In genomic region chr15:100880139-100880896, GRCh38 we compare ENCODE assay signal across 9 cellular contexts. TPM values are rescaled to one million over a fixed set of nuclear protein-coding genes. Genes with fewer than 3 reads are reported as not detected.
DNase-seq lines count a peak whose midpoint lies in the region; ATAC-seq and TF ChIP-seq lines count a peak whose summit lies in the region.
"Had no signal": no experiment of that assay in that cellular context is flagged by ENCODE, and none has a peak within 500 bp of the region (broad histone marks: within the 10 kb centered on the region; RNA-seq: fewer than 3 reads in every experiment).

No MANE protein-coding gene starts in this region.

- H3K27me3 Mint-ChIP-seq in activated CD8-positive, alpha-beta T cell treated with anti-CD3 and anti-CD28 coated beads, Interleukin-2, amount 10 ng/mL, durations not matched to agents 7 days and 5 days (ENCODE audit: low read depth): peaks cover 71% of the 10 kb centered on the region

- H3K9me3 Mint-ChIP-seq in activated CD8-positive, alpha-beta T cell treated with anti-CD3 and anti-CD28 coated beads, Interleukin-2, amount 10 ng/mL, durations not matched to agents 7 days and 5 days (ENCODE audit: insufficient read depth): no peaks in the 10 kb centered on the region

- H3K36me3 ChIP-seq in left ventricle myocardium inferior: no peaks in the 10 kb centered on the region
- no peaks in the 10 kb centered on the region for H3K36me3 ChIP-seq in sigmoid colon

- H3K9me3 ChIP-seq in left ventricle myocardium inferior (replicated peaks) (no peaks in the 10 kb centered on the region), sigmoid colon (no peaks in the 10 kb centered on the region)

- peak overlapping the region; percentile 66 for H3K4me3 ChIP-seq in left ventricle myocardium inferior
- H3K4me3 ChIP-seq in sigmoid colon: peak overlapping the region; percentile 37 to 64 (median 56)

- intact Hi-C loops in left ventricle myocardium inferior (cut with micrococcal nuclease): no loop called here
- intact Hi-C loops in sigmoid colon (cut with DNase I): no loop called here

- DNase-seq in GM20000 (ENCODE audit: low spot score): peak; percentile 43
- DNase-seq in activated CD8-positive, alpha-beta T cell treated with anti-CD3 and anti-CD28 coated beads, Interleukin-2, amount 10 ng/mL, durations not matched to agents 7 days and 5 days: no peak
- no peak for DNase-seq in left ventricle myocardium inferior
- no peak for DNase-seq in sigmoid colon
- no peak for DNase-seq in hypothalamus (lab: John Stamatoyannopoulos, UW)
- DNase-seq in HK-2 (ENCODE audit: unreplicated experiment): no peak
- no peak for DNase-seq in midbrain (lab: John Stamatoyannopoulos, UW)
- DNase-seq in activated gamma-delta T cell treated with Interleukin-2 at 50 U/mL for 16 hours: no peak

- no peaks in the 10 kb centered on the region for H3K36me3 Mint-ChIP-seq in activated CD8-positive, alpha-beta T cell treated with anti-CD3 and anti-CD28 coated beads, Interleukin-2, amount 10 ng/mL, durations not matched to agents 7 days and 5 days (ENCODE audit: low read depth)

- no peak for ATAC-seq in activated CD8-positive, alpha-beta T cell treated with anti-CD3 and anti-CD28 coated beads, Interleukin-2, amount 10 ng/mL, durations not matched to agents 7 days and 5 days

- peaks cover 98% of the 10 kb centered on the region for H3K27me3 ChIP-seq in left ventricle myocardium inferior (ENCODE audit: low read depth)
- peaks cover 6 to 22% (median 15%) of the 10 kb centered on the region in 3 donors for H3K27me3 ChIP-seq in sigmoid colon

- H3K27ac ChIP-seq in left ventricle myocardium inferior (replicated peaks): no peak overlapping the region
- peak overlapping the region; percentile 49 to 71 (median 62) for H3K27ac ChIP-seq in sigmoid colon
- H3K27ac ChIP-seq: KMS-11 had no signal

- no peak for TF ChIP-seq EP300 in sigmoid colon (IDR thresholded peaks at IDR 0.05)

- TF ChIP-seq CTCF in GM20000 (IDR thresholded peaks at IDR 0.05; ENCODE audit: extremely low read depth, missing control alignments) (no peak), left ventricle myocardium inferior (IDR thresholded peaks at IDR 0.05; ENCODE audit: borderline replicate concordance) (no peak), sigmoid colon (IDR thresholded peaks at IDR 0.05) (no peak)

- H3K4me1 ChIP-seq in left ventricle myocardium inferior (peaks cover 9% of the 10 kb centered on the region), sigmoid colon (peaks cover 0 to 19% (median 14%) of the 10 kb centered on the region in 4 donors)

- POLR2A ChIA-PET in activated CD8-positive, alpha-beta T cell treated with anti-CD3 and anti-CD28 coated beads, Interleukin-2, amount 10 ng/mL, durations not matched to agents 7 days and 5 days (lab: Charles Lee): no interaction called here

- no peak for TF ChIP-seq POLR2A in sigmoid colon (IDR thresholded peaks at IDR 0.05)

- 6 to 7% methylated on average over 80 of the region's 80 CpGs for WGBS in sigmoid colon, 2 donors

- CTCF ChIA-PET in activated CD8-positive, alpha-beta T cell treated with anti-CD3 and anti-CD28 coated beads, Interleukin-2, amount 10 ng/mL, durations not matched to agents 7 days and 5 days (lab: Charles Lee): no interaction called here

- H3K4me3 Mint-ChIP-seq in activated CD8-positive, alpha-beta T cell treated with anti-CD3 and anti-CD28 coated beads, Interleukin-2, amount 10 ng/mL, durations not matched to agents 7 days and 5 days: peak overlapping the region; percentile 4

- peaks cover 10% of the 10 kb centered on the region for H3K4me1 Mint-ChIP-seq in activated CD8-positive, alpha-beta T cell treated with anti-CD3 and anti-CD28 coated beads, Interleukin-2, amount 10 ng/mL, durations not matched to agents 7 days and 5 days (ENCODE audit: low read depth)

- no peak overlapping the region for H3K27ac Mint-ChIP-seq in activated CD8-positive, alpha-beta T cell treated with anti-CD3 and anti-CD28 coated beads, Interleukin-2, amount 10 ng/mL, durations not matched to agents 7 days and 5 days

RNA-seq across cellular contexts. Expression of gene ALDH1A3, which starts 0.7 kb away (rescaled TPM):
- total RNA-seq in activated CD8-positive, alpha-beta T cell treated with anti-CD3 and anti-CD28 coated beads, Interleukin-2, amount 10 ng/mL, durations not matched to agents 7 days and 5 days: not detected
- 2.9 TPM for total RNA-seq in left ventricle myocardium inferior
- 10 to 100 TPM; 36.4 to 71.2 (median 46.9) TPM for total RNA-seq in sigmoid colon
- 10 to 100 TPM in 1 of 3 donors, 1 to 10 TPM in 2; 8.6 to 13.2 (median 9.0) TPM for polyA plus RNA-seq in sigmoid colon

RNA-seq across cellular contexts. Expression of gene LRRK1, which starts 38.8 kb away (rescaled TPM):
- total RNA-seq in activated CD8-positive, alpha-beta T cell treated with anti-CD3 and anti-CD28 coated beads, Interleukin-2, amount 10 ng/mL, durations not matched to agents 7 days and 5 days: under 1 TPM; 0.57 to 0.66 TPM
- total RNA-seq in left ventricle myocardium inferior: 3.0 TPM
- total RNA-seq in sigmoid colon: 10 to 100 TPM in 2 of 4 donors, 1 to 10 TPM in 2; 7.1 to 27.4 (median 9.2) TPM
- polyA plus RNA-seq in sigmoid colon: 10 to 100 TPM in 2 of 3 donors, 1 to 10 TPM in 1; 9.6 to 22.6 (median 10.2) TPM
